ENCODE assay signal across 8 cellular contexts in genomic region chr5:152514827-152515397, GRCh38.
A peak's percentile ranks its signal among the peaks of the same experiment; 100 is the strongest.
DNase-seq lines count a peak whose midpoint lies in the region; ATAC-seq and TF ChIP-seq lines count a peak whose summit lies in the region.

No MANE protein-coding gene starts in this region.

- H3K9me3 ChIP-seq in ascending aorta (no peaks in the 10 kb centered on the region), T-helper 17 cell (ENCODE audit: control insufficient read depth, low read length, poor library complexity, severe bottlenecking) (no peaks in the 10 kb centered on the region)

- DNase-seq in NCI-H524 (lab: John Stamatoyannopoulos, UW) = peak; percentile 5 to 62
- DNase-seq in NCI-H524 treated with DMSO at 0.1 percent for 48 hours (lab: John Stamatoyannopoulos, UW) = no peak
- DNase-seq in NB4 (ENCODE audit: low read depth) = peak; percentile 33
- DNase-seq in ascending aorta (ENCODE audit: low spot score in 2 of 2) = no peak
- DNase-seq in mesothelial cell of epicardium (ENCODE audit: low spot score in 2 of 2, unreplicated experiment in 2 of 2) = no peak
- no peak for DNase-seq in stimulated activated CD4-positive, alpha-beta T cell treated with anti-CD3 and anti-CD28 coated beads, Interleukin-4, amount 100 ng/mL, for 1 hour
- DNase-seq in T-helper 17 cell = no peak

- no peak for TF ChIP-seq POLR2A in NB4 (IDR thresholded peaks at IDR 0.05; ENCODE audit: extremely low read depth, insufficient read length)

- no peak overlapping the region for H3K4me3 ChIP-seq in NB4 (ENCODE audit: low read depth, low read length)
- H3K4me3 ChIP-seq in ascending aorta = no peak overlapping the region

- H3K27me3 ChIP-seq in ascending aorta = no peaks in the 10 kb centered on the region

- TF ChIP-seq CTCF in NB4 (IDR thresholded peaks at IDR 0.05; ENCODE audit: low read depth, low read length) (peak; percentile 42), ascending aorta (IDR thresholded peaks at IDR 0.05) (peak; percentile 8 to 39 (median 16)), mesothelial cell of epicardium (IDR thresholded peaks at IDR 0.05; ENCODE audit: unreplicated experiment) (peak; percentile 34)

- H3K4me1 ChIP-seq in ascending aorta = no peaks in the 10 kb centered on the region

- ATAC-seq in T-helper 17 cell = no peak
- ATAC-seq in HG03439 (IDR thresholded peaks at IDR 0.05; ENCODE audit: unreplicated experiment) = no peak

- no peak overlapping the region for H3K27ac ChIP-seq in ascending aorta

- H3K4me1 Mint-ChIP-seq in mesothelial cell of epicardium = no peaks in the 10 kb centered on the region
- H3K4me1 Mint-ChIP-seq in T-helper 17 cell = no peaks in the 10 kb centered on the region

- intact Hi-C loops in ascending aorta (cut with DNase I) = no loop called here

- H3K4me3 Mint-ChIP-seq in mesothelial cell of epicardium (no peak overlapping the region), T-helper 17 cell (no peak overlapping the region)

- peaks cover 2% of the 10 kb centered on the region for H3K9me3 Mint-ChIP-seq in mesothelial cell of epicardium

- H3K36me3 ChIP-seq in ascending aorta = no peaks in the 10 kb centered on the region

- no peak overlapping the region for H3K27ac Mint-ChIP-seq in mesothelial cell of epicardium
- no peak overlapping the region for H3K27ac Mint-ChIP-seq in T-helper 17 cell

- H3K27me3 Mint-ChIP-seq in mesothelial cell of epicardium (ENCODE audit: low read depth) (peaks cover 10% of the 10 kb centered on the region), T-helper 17 cell (peaks cover 44% of the 10 kb centered on the region)

- H3K36me3 Mint-ChIP-seq in mesothelial cell of epicardium (no peaks in the 10 kb centered on the region), T-helper 17 cell (ENCODE audit: low read depth) (no peaks in the 10 kb centered on the region)

Comparison
In these comparisons a context has a peak if more than half of its experiments do, and no peak if none do; other contexts are left out.
1. DNase-seq: peak in NCI-H524 (2 of 2) and NB4 (single experiment); none in NCI-H524 treated with DMSO at 0.1 percent for 48 hours (single experiment), ascending aorta (0 of 2), mesothelial cell of epicardium (0 of 2), stimulated activated CD4-positive, alpha-beta T cell treated with anti-CD3 and anti-CD28 coated beads, Interleukin-4, amount 100 ng/mL, for 1 hour (single experiment) and T-helper 17 cell (0 of 3).
2. Peak in every context shown above with its lines, with median percentiles within 50 percentile points of each other: CTCF ChIP-seq.